Comparison of ENCODE assay signal across 27 cellular contexts in the genomic region with DNA sequence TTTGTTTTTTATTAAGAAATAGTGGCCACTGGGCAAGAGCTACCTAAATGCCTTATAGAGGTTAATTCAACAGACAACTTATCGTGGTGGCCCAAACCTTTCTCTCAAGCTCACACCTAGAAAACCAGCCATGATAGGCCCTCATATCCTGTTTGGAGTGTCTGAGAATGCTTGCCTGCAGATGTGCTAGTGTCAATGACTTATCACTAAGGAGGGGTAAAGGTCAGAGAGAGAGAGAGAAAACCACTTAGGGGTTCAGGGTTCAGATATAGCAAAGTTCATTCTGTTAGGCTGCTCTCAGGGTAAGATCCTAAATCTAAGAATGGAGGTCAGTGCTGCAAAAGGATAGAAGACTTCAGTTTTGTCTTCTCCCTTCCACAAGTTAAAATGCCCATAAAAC. TPM values are rescaled to one million over a fixed set of nuclear protein-coding genes. Genes with fewer than 3 reads are reported as not detected.
DNase-seq lines count a peak whose midpoint lies in the region; ATAC-seq, FAIRE-seq and TF ChIP-seq lines count a peak whose summit lies in the region.
"Had no signal": no experiment of that assay in that cellular context is flagged by ENCODE, and none has a peak within 500 bp of the region (broad histone marks: within the 10 kb centered on the region; RNA-seq: fewer than 3 reads in every experiment).

No MANE protein-coding gene starts in this region.

- H3K4me1 ChIP-seq in Caco-2 (peaks cover 15% of the 10 kb centered on the region), K562 (replicated peaks in 1 of 2; ENCODE audit: control insufficient read depth in 2 of 2, insufficient read depth in 2 of 2, low read length in 2 of 2) (peaks cover 6 to 28% of the 10 kb centered on the region in 2 experiments; a peak in 4 of 5 replicates), mucosa of descending colon (ENCODE audit: low read depth) (no peaks in the 10 kb centered on the region)
- H3K4me1 ChIP-seq: A549, BE2C had no signal

- intact Hi-C loops in Caco-2 (cut with micrococcal nuclease; ENCODE audit: unreplicated experiment): no loop called here
- intact Hi-C loops in K562 (cut with micrococcal nuclease): no loop called here
- intact Hi-C loops in mucosa of descending colon (cut with DNase I, micrococcal nuclease): no loop called here

- DNase-seq in activated naive CD4-positive, alpha-beta T cell treated with anti-CD3 and anti-CD28 coated beads, Interleukin-2, amount 50 U/mL, for 72 hours (ENCODE audit: low spot score in 2 of 2): no peak
- DNase-seq in activated naive CD4-positive, alpha-beta T cell treated with anti-CD3 and anti-CD28 coated beads, Interleukin-2, amount 50 U/mL, for 16 hours: no peak
- DNase-seq in Caco-2 (no peak), K562 (ENCODE audit: extremely low read depth in 1 of 4, low spot score in 3 of 4) (peak in 1 of 4 experiments; percentile 16), mucosa of descending colon (no peak), COLO829 (ENCODE audit: low spot score) (no peak), medulla oblongata (ENCODE audit: extremely low spot score) (no peak)
- DNase-seq: 8988T; ACHN; AML-193; BE2C; CD4-positive, alpha-beta T cell; CD8-positive, alpha-beta memory T cell; COR-L47; DMS153; DND-41; GM23248; H7; HCEC 1CT had no signal

- H3K36me3 ChIP-seq in Caco-2 (ENCODE audit: control insufficient read depth, insufficient read depth, low read length): no peaks in the 10 kb centered on the region
- no peaks in the 10 kb centered on the region for H3K36me3 ChIP-seq in K562 (ENCODE audit: control insufficient read depth, insufficient read depth, low read length)
- H3K36me3 ChIP-seq in mucosa of descending colon (ENCODE audit: low read depth): no peaks in the 10 kb centered on the region
- H3K36me3 ChIP-seq: BE2C; BLaER1 treated with 17β-estradiol and CSF1 and Interleukin-3, amounts not matched to agents 10 nM and 100 nM had no signal

- no peak overlapping the region for H3K4me3 Mint-ChIP-seq in Caco-2 (ENCODE audit: unreplicated experiment)
- H3K4me3 Mint-ChIP-seq: CD14-positive monocyte; CD4-positive, alpha-beta T cell; CD8-positive, alpha-beta memory T cell had no signal

- 25% methylated on average over 1 of the region's 1 CpG for WGBS in K562 (ENCODE audit: insufficient coverage, low coverage, missing lambda C conversion rate)

- BruUV-seq in Caco-2 (replicated peaks; lab: Mats Ljungman, UMichigan) (no TSS peak), K562 (replicated peaks; lab: Mats Ljungman, UMichigan) (no TSS peak)

- peaks cover 0 to 6% of the 10 kb centered on the region in 2 donors for H3K36me3 Mint-ChIP-seq in activated naive CD4-positive, alpha-beta T cell treated with anti-CD3 and anti-CD28 coated beads, Interleukin-2, amount 50 U/mL, for 72 hours
- peaks cover 2% of the 10 kb centered on the region for H3K36me3 Mint-ChIP-seq in Caco-2 (ENCODE audit: insufficient read depth, unreplicated experiment)
- H3K36me3 Mint-ChIP-seq: CD14-positive monocyte; CD8-positive, alpha-beta memory T cell had no signal

- TF ChIP-seq CTCF in Caco-2 (IDR thresholded peaks at IDR 0.05; ENCODE audit: insufficient read depth in 1 of 2, low read depth in 1 of 2, low read length in 1 of 2, severe bottlenecking in 1 of 2, unreplicated experiment in 1 of 2): no peak
- TF ChIP-seq CTCF in K562 (IDR thresholded peaks at IDR 0.05 in 2 of 3, conservative IDR thresholded peaks at IDR 0.05 in 1 of 3; ENCODE audit: insufficient read depth in 2 of 3, low read depth in 1 of 3, low read length in 3 of 3): no peak
- no peak for TF ChIP-seq CTCF in mucosa of descending colon (IDR thresholded peaks at IDR 0.05)

- no peak for TF ChIP-seq RAD21 in K562 (CRISPR knock-in tag; conservative IDR thresholded peaks at IDR 0.05 in 1 of 2, IDR thresholded peaks at IDR 0.05 in 1 of 2)

- no peak overlapping the region for H3K27ac ChIP-seq in K562 (ENCODE audit: extremely low read depth, low read depth, low read length)
- H3K27ac ChIP-seq: A549; BLaER1 treated with 17β-estradiol and CSF1 and Interleukin-3, amounts not matched to agents 10 nM and 100 nM; GM23248 had no signal

- H3K27me3 ChIP-seq in Caco-2 (replicated peaks; ENCODE audit: control insufficient read depth, insufficient read depth, low read length) (no peaks in the 10 kb centered on the region), K562 (ENCODE audit: control insufficient read depth in 2 of 2, insufficient read depth in 2 of 2, low read length in 2 of 2) (no peaks in the 10 kb centered on the region)
- H3K27me3 ChIP-seq: BE2C; BLaER1 treated with 17β-estradiol and CSF1 and Interleukin-3, amounts not matched to agents 10 nM and 100 nM had no signal

- no peaks in the 10 kb centered on the region for H3K4me1 Mint-ChIP-seq in Caco-2 (ENCODE audit: low read depth, unreplicated experiment)

- no peak for FAIRE-seq in K562 (lab: Jason Lieb, UNC)
- FAIRE-seq: A549, G401.6, GM12892, GM19239, H1 had no signal

- peak overlapping the region; percentile 18 to 47 for H3K27ac Mint-ChIP-seq in activated naive CD4-positive, alpha-beta T cell treated with anti-CD3 and anti-CD28 coated beads, Interleukin-2, amount 50 U/mL, for 72 hours
- H3K27ac Mint-ChIP-seq in Caco-2 (ENCODE audit: unreplicated experiment): peak overlapping the region; percentile 29
- H3K27ac Mint-ChIP-seq: CD14-positive monocyte; CD4-positive, alpha-beta T cell; CD8-positive, alpha-beta memory T cell had no signal

- no peak for TF ChIP-seq POLR2A in K562 (conservative IDR thresholded peaks at IDR 0.05)

- peaks cover 0 to 5% of the 10 kb centered on the region in 2 donors for H3K9me3 Mint-ChIP-seq in activated naive CD4-positive, alpha-beta T cell treated with anti-CD3 and anti-CD28 coated beads, Interleukin-2, amount 50 U/mL, for 72 hours
- H3K9me3 Mint-ChIP-seq in Caco-2 (ENCODE audit: unreplicated experiment): no peaks in the 10 kb centered on the region
- H3K9me3 Mint-ChIP-seq: CD14-positive monocyte; CD4-positive, alpha-beta T cell; CD8-positive, alpha-beta memory T cell had no signal

- POLR2A ChIA-PET in Caco-2 (lab: Charles Lee) (no interaction called here), K562 (lab: Yijun Ruan, JAX) (interaction anchor here (0.6 to 1.3 kb wide), 3 partner anchors 8 to 15 kb away, joined by 3 to 5 read pairs (median 4); no protein-coding TSS in a partner anchor)

- TF ChIP-seq EP300 in K562 (IDR thresholded peaks at IDR 0.05; ENCODE audit: low read length): no peak

- no peak overlapping the region for H3K4me2 ChIP-seq in K562 (ENCODE audit: insufficient read depth, low read length)
- H3K4me2 ChIP-seq: A549; BLaER1 treated with 17β-estradiol and CSF1 and Interleukin-3, amounts not matched to agents 10 nM and 100 nM had no signal

- H3K27me3 Mint-ChIP-seq in Caco-2 (ENCODE audit: insufficient read depth, unreplicated experiment): no peaks in the 10 kb centered on the region
- H3K27me3 Mint-ChIP-seq: CD4-positive, alpha-beta T cell; CD8-positive, alpha-beta memory T cell had no signal

- no peak for ATAC-seq in activated naive CD4-positive, alpha-beta T cell treated with anti-CD3 and anti-CD28 coated beads, Interleukin-2, amount 50 U/mL, for 72 hours
- peak; percentile 45; the same call in 2 of the 3 replicates for ATAC-seq in K562
- peak; percentile 21 for ATAC-seq in mucosa of descending colon
- ATAC-seq in GM18873 (IDR thresholded peaks at IDR 0.05; ENCODE audit: low FRiP score, unreplicated experiment): no peak
- ATAC-seq: A549 had no signal

- no peaks in the 10 kb centered on the region for H4K20me1 ChIP-seq in K562 (replicated peaks; ENCODE audit: control insufficient read depth, insufficient read depth, low read length)
- H4K20me1 ChIP-seq: BLaER1 treated with 17β-estradiol and CSF1 and Interleukin-3, amounts not matched to agents 10 nM and 100 nM had no signal

- H3K9me3 ChIP-seq in Caco-2 (no peaks in the 10 kb centered on the region), K562 (replicated peaks; ENCODE audit: control insufficient read depth, insufficient read depth, low read depth, low read length) (no peaks in the 10 kb centered on the region), mucosa of descending colon (no peaks in the 10 kb centered on the region)
- H3K9me3 ChIP-seq: A549; BE2C; BLaER1 treated with 17β-estradiol and CSF1 and Interleukin-3, amounts not matched to agents 10 nM and 100 nM had no signal

- H3K9ac ChIP-seq in K562 (ENCODE audit: insufficient read depth in 1 of 2, low read depth in 2 of 2, low read length in 2 of 2): no peak overlapping the region
- H3K9ac ChIP-seq: BLaER1 treated with 17β-estradiol and CSF1 and Interleukin-3, amounts not matched to agents 10 nM and 100 nM; GM23248 had no signal

- H3K9me1 ChIP-seq in K562 (ENCODE audit: control insufficient read depth, insufficient read depth, low read length): no peaks in the 10 kb centered on the region

- CTCF ChIA-PET in Caco-2 (lab: Charles Lee): no interaction called here
- CTCF ChIA-PET in K562 (lab: Yijun Ruan, JAX; ENCODE audit: low intra/inter-chr PET ratio): interaction anchor here (0.6 kb wide), 1 partner anchor 250 kb away, joined by 4 read pairs; no protein-coding TSS in a partner anchor

- H2AFZ ChIP-seq in K562 (ENCODE audit: low read depth, low read length): no peak overlapping the region
- H2AFZ ChIP-seq: GM23248 had no signal

- in situ Hi-C loops in K562 (cut with MboI): no loop called here

- H3K79me2 ChIP-seq in K562 (ENCODE audit: control insufficient read depth, insufficient read depth, low read length): no peaks in the 10 kb centered on the region

- H3K4me3 ChIP-seq in Caco-2 (ENCODE audit: low read depth, low read length) (no peak overlapping the region), K562 (no peak overlapping the region), mucosa of descending colon (no peak overlapping the region)
- H3K4me3 ChIP-seq: A549; BLaER1 treated with 17β-estradiol and CSF1 and Interleukin-3, amounts not matched to agents 10 nM and 100 nM; GM23248 had no signal

RNA-seq across cellular contexts. Expression of a gene that starts 30.4 kb away (rescaled TPM):
- total RNA-seq in activated naive CD4-positive, alpha-beta T cell treated with anti-CD3 and anti-CD28 coated beads, Interleukin-2, amount 50 U/mL, for 72 hours: 10 to 100 TPM; 12.4 to 56.4 TPM
- total RNA-seq in Caco-2 (2022): 9.4 and 10.9 TPM in 2 replicates
- 11.6 and 22.2 TPM in 2 replicates for total RNA-seq in K562 (2011; cell fraction: chromatin; rRNA removed; ENCODE audit: low replicate concordance)
- total RNA-seq in K562 (2011; cell fraction: nucleolus; rRNA removed): 7.2 and 10.4 TPM in 2 replicates
- 15.5 and 25.9 TPM in 2 replicates for total RNA-seq in K562 (2011; cell fraction: nucleoplasm; rRNA removed)
- 8.8 and 9.2 TPM in 2 replicates for total RNA-seq in K562 (2014; rRNA removed)
- 21.9 and 24.7 TPM in 2 replicates for total RNA-seq in K562 (2014; rRNA removed; fragmentation: Illumina TruSeq; extraction: Trizol)
- total RNA-seq in K562 (2015; rRNA removed; fragmentation: Illumina TruSeq; extraction: Trizol): 15.5 and 17.0 TPM in 2 replicates
- 23.8 and 25.0 TPM in 2 replicates for total RNA-seq in K562 (2021)
- polyA plus RNA-seq in K562 (2011; rRNA removed): 13.7 and 13.8 TPM in 2 replicates
- polyA plus RNA-seq in K562 (2011; cell fraction: cytosol; rRNA removed): 4.1 and 8.3 TPM in 2 replicates
- polyA plus RNA-seq in K562 (2011; cell fraction: nucleus; rRNA removed): 4.4 and 6.8 TPM in 2 replicates
- polyA plus RNA-seq in K562 (2012): 14.8 and 16.9 TPM in 2 replicates
- polyA plus RNA-seq in K562 (2014; fragmentation: Illumina TruSeq; extraction: Trizol): 20.1 and 22.9 TPM in 2 replicates
- 10 to 100 TPM; 13.6 to 13.8 TPM for polyA plus RNA-seq in K562 (2014; fragmentation: Nextera tagmentation; extraction: Ambion mirVana)
- polyA plus RNA-seq in K562 (2014; rRNA removed): 14.4 and 18.5 TPM in 2 replicates
- polyA minus RNA-seq in K562 (2011; rRNA and poly(A)+ RNA removed): 21.4 and 29.6 TPM in 2 replicates
- polyA minus RNA-seq in K562 (2011; cell fraction: cytosol; rRNA and poly(A)+ RNA removed): 7.6 and 11.0 TPM in 2 replicates
- 4.7 and 10.6 TPM in 2 replicates for polyA minus RNA-seq in K562 (2011; cell fraction: nucleus; rRNA and poly(A)+ RNA removed)
- 10 to 100 TPM; 33.7 to 80.1 (median 71.2) TPM for total RNA-seq in mucosa of descending colon
- polyA plus RNA-seq: CD8-positive, alpha-beta memory T cell had no signal

Comparison
In these comparisons a context has a peak if more than half of its experiments do, and no peak if none do; other contexts are left out.
1. ATAC-seq: peak in K562 (single experiment) and mucosa of descending colon (single experiment); none in activated naive CD4-positive, alpha-beta T cell treated with anti-CD3 and anti-CD28 coated beads, Interleukin-2, amount 50 U/mL, for 72 hours (0 of 2) and GM18873 (single experiment).